Comparison of ENCODE assay signal across 28 cellular contexts in the genomic region with DNA sequence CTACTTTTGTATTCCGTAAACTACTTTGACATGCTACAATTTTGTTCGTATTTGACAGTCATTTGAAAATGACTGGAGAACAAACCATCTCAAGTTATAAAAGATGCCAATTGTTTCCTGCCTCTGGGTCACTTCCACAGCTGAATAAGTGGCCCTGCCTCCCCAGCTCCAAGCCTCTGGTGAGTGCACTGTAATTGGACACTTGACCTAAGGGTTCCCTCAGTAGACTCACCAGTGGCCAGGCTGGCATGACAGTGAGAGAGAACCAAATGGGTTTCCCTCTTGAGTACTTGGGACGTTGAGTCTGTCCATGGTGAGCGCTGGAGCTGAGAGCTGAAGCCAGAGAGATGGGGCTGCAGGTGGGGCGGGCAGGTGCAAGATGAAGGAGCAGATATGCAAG. TPM values are rescaled to one million over a fixed set of nuclear protein-coding genes. Genes with fewer than 3 reads are reported as not detected.
"Had no signal": no experiment of that assay in that cellular context is flagged by ENCODE, and none has a peak within 500 bp of the region (broad histone marks: within the 10 kb centered on the region; RNA-seq: fewer than 3 reads in every experiment).

No MANE protein-coding gene starts in this region.

- H3K27ac ChIP-seq: colonic mucosa, esophagus squamous epithelium, ovary, right lobe of liver, stomach, testis, tibial artery had no signal

- ATAC-seq: mucosa of descending colon; naive thymus-derived CD4-positive, alpha-beta T cell; right lobe of liver; stimulated activated effector memory CD8-positive, alpha-beta T cell treated with anti-CD3 and anti-CD28 coated beads, Interleukin-12 subunit alpha, Interleukin-12 subunit beta, amount 100 ng/mL, for 72 hours had no signal

- H3K4me3 ChIP-seq: colonic mucosa, esophagus squamous epithelium, lung, mucosa of descending colon, ovary, right lobe of liver, stomach, testis, tibial artery had no signal

- H3K27me3 ChIP-seq: colonic mucosa, ovary, right lobe of liver, stomach, testis had no signal

- FAIRE-seq: keratinocyte, urothelium cell line had no signal

- H3K36me3 ChIP-seq: colonic mucosa, esophagus squamous epithelium, ovary, right lobe of liver, stomach, tibial artery had no signal

- H3K9me3 ChIP-seq: colonic mucosa, esophagus squamous epithelium, mucosa of descending colon, ovary, right lobe of liver, stomach, testis, tibial artery had no signal

- DNase-seq: colonic mucosa; effector CD8-positive, alpha-beta T cell; endodermal cell; esophagus squamous epithelium; foreskin melanocyte; mesenchymal stem cell; mucosa of descending colon; naive thymus-derived CD4-positive, alpha-beta T cell; occipital lobe; ovary; posterior cingulate gyrus; right lobe of liver; stimulated activated CD4-positive, alpha-beta T cell treated with anti-CD3 and anti-CD28 coated beads, Interleukin-2, amount 100 ng/mL, for 24 hours; stimulated activated CD4-positive, alpha-beta T cell treated with anti-CD3 and anti-CD28 coated beads, Interleukin-4, amount 100 ng/mL, for 24 hours; stimulated activated naive CD4-positive, alpha-beta T cell treated with Interleukin-2 at 50 U/mL for 16 hours; stomach; testis; tibial artery had no signal

- H3K4me1 ChIP-seq: colonic mucosa, right lobe of liver, stomach, testis, tibial artery had no signal

RNA-seq across cellular contexts. Expression of a gene that starts 57.1 kb away (rescaled TPM):
- total RNA-seq: chondrocyte, epithelial cell of proximal tubule, esophagus squamous epithelium, mesothelial cell of epicardium, occipital lobe, ovary, right lobe of liver, skeletal muscle tissue, subcutaneous adipose tissue, testis had no signal
- polyA plus RNA-seq: keratinocyte; liver; naive thymus-derived CD4-positive, alpha-beta T cell had no signal
